ENCODE assay signal across 8 cellular contexts in the genomic region with DNA sequence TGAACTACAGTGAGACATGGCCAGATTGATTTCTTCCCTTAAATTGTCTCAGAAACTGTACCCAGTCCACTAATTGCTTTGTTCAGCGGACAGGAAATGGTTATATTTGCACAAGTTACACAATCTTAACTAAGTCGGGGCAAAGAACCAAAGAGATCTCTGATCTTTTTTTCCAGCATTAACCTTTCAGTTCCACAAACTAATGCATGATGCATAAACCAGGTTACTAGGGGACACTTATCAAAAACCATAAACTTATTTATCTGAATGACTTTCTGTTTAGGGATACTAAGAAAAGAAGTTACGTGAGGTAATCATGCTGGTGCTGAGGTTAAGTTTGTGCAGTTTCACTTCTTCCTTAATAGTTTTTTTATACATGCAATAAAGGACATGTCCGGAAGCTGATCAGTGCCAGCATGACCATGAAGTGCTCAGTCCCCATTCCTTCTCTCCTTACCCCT. TPM values are rescaled to one million over a fixed set of nuclear protein-coding genes. Genes with fewer than 3 reads are reported as not detected.
DNase-seq lines count a peak whose midpoint lies in the region; ATAC-seq lines count a peak whose summit lies in the region.

No MANE protein-coding gene starts in this region.

- ATAC-seq in HG03159 (IDR thresholded peaks at IDR 0.05; ENCODE audit: unreplicated experiment): peak; percentile 86
- ATAC-seq in activated naive CD8-positive, alpha-beta T cell treated with anti-CD3 and anti-CD28 coated beads, Interleukin-2, amount 50 U/mL, for 24 hours: peak; percentile 52

- H4K91ac ChIP-seq in mesenchymal stem cell (ENCODE audit: low read length): no peak overlapping the region

- no peak overlapping the region for H2BK15ac ChIP-seq in mesenchymal stem cell (ENCODE audit: low read depth, poor library complexity, severe bottlenecking)

- no peaks in the 10 kb centered on the region for H3K27me3 Mint-ChIP-seq in activated CD4-positive, alpha-beta T cell treated with anti-CD3 and anti-CD28 coated beads, Interleukin-2, amount 10 ng/mL, durations not matched to agents 24 days and 14 days
- no peaks in the 10 kb centered on the region for H3K27me3 Mint-ChIP-seq in activated naive CD8-positive, alpha-beta T cell treated with anti-CD3 and anti-CD28 coated beads, Interleukin-2, amount 50 U/mL, for 24 hours

- H2BK12ac ChIP-seq in mesenchymal stem cell (ENCODE audit: low read length in 2 of 2): no peak overlapping the region

- peaks cover 10% of the 10 kb centered on the region for H3K36me3 Mint-ChIP-seq in activated CD4-positive, alpha-beta T cell treated with anti-CD3 and anti-CD28 coated beads, Interleukin-2, amount 10 ng/mL, durations not matched to agents 24 days and 14 days (ENCODE audit: low read depth)
- H3K36me3 Mint-ChIP-seq in activated naive CD8-positive, alpha-beta T cell treated with anti-CD3 and anti-CD28 coated beads, Interleukin-2, amount 50 U/mL, for 24 hours (ENCODE audit: low read depth): peaks cover 15% of the 10 kb centered on the region

- no peak overlapping the region for H2AK5ac ChIP-seq in mesenchymal stem cell (ENCODE audit: low read length, severe bottlenecking)

- no peak overlapping the region for H2BK5ac ChIP-seq in mesenchymal stem cell (ENCODE audit: low read depth, low read length, poor library complexity, severe bottlenecking)

- no peak overlapping the region for H3K4me2 ChIP-seq in mesenchymal stem cell (ENCODE audit: low read length, poor library complexity, severe bottlenecking)

- H3K27me3 ChIP-seq in mesenchymal stem cell (ENCODE audit: control insufficient read depth in 1 of 2, insufficient read depth in 1 of 2, low read length in 2 of 2): no peaks in the 10 kb centered on the region
- H3K27me3 ChIP-seq in H7 (ENCODE audit: control insufficient read depth, insufficient read depth, low read length): no peaks in the 10 kb centered on the region

- intact Hi-C loops in activated CD4-positive, alpha-beta T cell treated with anti-CD3 and anti-CD28 coated beads, Interleukin-2, amount 10 ng/mL, durations not matched to agents 24 days and 14 days (cut with micrococcal nuclease): no loop called here

- peaks cover 8% of the 10 kb centered on the region for H3K4me1 ChIP-seq in mesenchymal stem cell (ENCODE audit: control insufficient read depth, insufficient read depth, low read depth, low read length)

- H3K36me3 ChIP-seq in mesenchymal stem cell (ENCODE audit: control insufficient read depth in 1 of 2, insufficient read depth in 2 of 2, low read depth in 1 of 2, low read length in 2 of 2) (peaks cover 7 to 36% of the 10 kb centered on the region in 2 experiments), H7 (replicated peaks; ENCODE audit: control insufficient read depth, insufficient read depth, low read length) (no peaks in the 10 kb centered on the region)

- H2BK120ac ChIP-seq in mesenchymal stem cell (ENCODE audit: low read depth, low read length): no peak overlapping the region

- no peaks in the 10 kb centered on the region for H3K79me1 ChIP-seq in mesenchymal stem cell (replicated peaks; ENCODE audit: low read length, poor library complexity, severe bottlenecking)

- H3K9me3 Mint-ChIP-seq in activated CD4-positive, alpha-beta T cell treated with anti-CD3 and anti-CD28 coated beads, Interleukin-2, amount 10 ng/mL, durations not matched to agents 24 days and 14 days: no peaks in the 10 kb centered on the region
- no peaks in the 10 kb centered on the region for H3K9me3 Mint-ChIP-seq in activated naive CD8-positive, alpha-beta T cell treated with anti-CD3 and anti-CD28 coated beads, Interleukin-2, amount 50 U/mL, for 24 hours

- H3K4ac ChIP-seq in mesenchymal stem cell (ENCODE audit: low read depth in 1 of 2, low read length in 2 of 2): no peak overlapping the region

- no peak overlapping the region for H2AFZ ChIP-seq in mesenchymal stem cell (ENCODE audit: low read depth, low read length)

- H3K9me3 ChIP-seq in mesenchymal stem cell (ENCODE audit: control insufficient read depth, low read length): no peaks in the 10 kb centered on the region

- H3K23ac ChIP-seq in mesenchymal stem cell (ENCODE audit: low read length in 2 of 2): no peak overlapping the region

- 63% methylated on average over 3 of the region's 4 CpGs for WGBS in mesenchymal stem cell

- no peak overlapping the region for H3K27ac Mint-ChIP-seq in activated CD4-positive, alpha-beta T cell treated with anti-CD3 and anti-CD28 coated beads, Interleukin-2, amount 10 ng/mL, durations not matched to agents 24 days and 14 days
- H3K27ac Mint-ChIP-seq in activated naive CD8-positive, alpha-beta T cell treated with anti-CD3 and anti-CD28 coated beads, Interleukin-2, amount 50 U/mL, for 24 hours: no peak overlapping the region

- peaks cover 22% of the 10 kb centered on the region for H3K4me1 Mint-ChIP-seq in activated CD4-positive, alpha-beta T cell treated with anti-CD3 and anti-CD28 coated beads, Interleukin-2, amount 10 ng/mL, durations not matched to agents 24 days and 14 days
- H3K4me1 Mint-ChIP-seq in activated naive CD8-positive, alpha-beta T cell treated with anti-CD3 and anti-CD28 coated beads, Interleukin-2, amount 50 U/mL, for 24 hours: peaks cover 24% of the 10 kb centered on the region

- H3K14ac ChIP-seq in mesenchymal stem cell (ENCODE audit: low read length in 2 of 2): no peak overlapping the region

- H3K9ac ChIP-seq in mesenchymal stem cell (ENCODE audit: low read length): peak overlapping the region; percentile 58

- no peak overlapping the region for H4K8ac ChIP-seq in mesenchymal stem cell (ENCODE audit: low read length)

- no peak overlapping the region for H3K18ac ChIP-seq in mesenchymal stem cell (ENCODE audit: low read depth in 1 of 2, low read length in 2 of 2)

- peak overlapping the region in 1 of 2 experiments; percentile 37 for H3K4me3 ChIP-seq in mesenchymal stem cell (ENCODE audit: insufficient read depth in 1 of 2, low read depth in 1 of 2, low read length in 2 of 2)
- no peak overlapping the region for H3K4me3 ChIP-seq in H7 (ENCODE audit: insufficient read depth, low read depth, low read length)

- peak overlapping the region; percentile 33 for H3K27ac ChIP-seq in mesenchymal stem cell (ENCODE audit: low read length, poor library complexity, severe bottlenecking)

- no peak for DNase-seq in activated CD4-positive, alpha-beta T cell treated with anti-CD3 and anti-CD28 coated beads, Interleukin-2, amount 10 ng/mL, durations not matched to agents 24 days and 14 days
- no peak for DNase-seq in activated CD4-positive, alpha-beta T cell treated with anti-CD3 and anti-CD28 coated beads for 1 hour
- no peak for DNase-seq in activated naive CD8-positive, alpha-beta T cell treated with anti-CD3 and anti-CD28 coated beads, Interleukin-2, amount 50 U/mL, for 24 hours
- peak; percentile 71 for DNase-seq in mesenchymal stem cell
- DNase-seq in NCI-H2081 treated with DMSO at 0.1 percent for 48 hours (lab: John Stamatoyannopoulos, UW): no peak
- DNase-seq in DMS 273 (lab: John Stamatoyannopoulos, UW; ENCODE audit: unreplicated experiment): no peak
- DNase-seq in H7: no peak

- H3K4me3 Mint-ChIP-seq in activated CD4-positive, alpha-beta T cell treated with anti-CD3 and anti-CD28 coated beads, Interleukin-2, amount 10 ng/mL, durations not matched to agents 24 days and 14 days: peak overlapping the region; percentile 10
- H3K4me3 Mint-ChIP-seq in activated naive CD8-positive, alpha-beta T cell treated with anti-CD3 and anti-CD28 coated beads, Interleukin-2, amount 50 U/mL, for 24 hours: no peak overlapping the region

RNA-seq across cellular contexts. Expression of gene FNDC3B, which starts 22.4 kb away (rescaled TPM):
- total RNA-seq in activated CD4-positive, alpha-beta T cell treated with anti-CD3 and anti-CD28 coated beads, Interleukin-2, amount 10 ng/mL, durations not matched to agents 24 days and 14 days: 19.6 and 19.9 TPM in 2 replicates
- polyA plus RNA-seq in mesenchymal stem cell (2013, experiment 1 of 2): 183 TPM
- polyA plus RNA-seq in mesenchymal stem cell (2013, experiment 2 of 2): 178 TPM
- total RNA-seq in H7 (2014; rRNA removed; shearing (Covaris generic)): 24.2 and 28.7 TPM in 2 replicates
